In the genomic region with DNA sequence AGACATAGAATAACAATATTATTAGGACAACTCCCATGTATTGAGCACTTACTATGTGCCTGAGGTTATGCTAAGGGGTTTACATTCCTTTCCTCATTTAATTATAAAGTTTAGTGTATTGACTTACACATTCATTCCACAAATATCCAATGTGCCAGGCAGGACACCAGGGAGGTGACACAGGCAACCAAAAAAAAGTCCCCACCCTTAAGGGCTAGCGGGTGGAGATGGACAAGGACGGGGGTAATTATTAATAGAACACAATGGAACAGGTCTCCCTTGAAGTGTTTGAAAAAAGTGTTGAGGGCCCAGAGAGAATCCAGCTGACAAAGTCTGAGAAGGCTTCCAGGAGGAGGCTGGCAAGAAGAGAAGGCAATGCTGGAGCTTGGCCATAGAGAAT, we compare ENCODE assay signal across 17 cellular contexts. TPM values are rescaled to one million over a fixed set of nuclear protein-coding genes. Genes with fewer than 3 reads are reported as not detected.
A peak's percentile ranks its signal among the peaks of the same experiment; 100 is the strongest.
DNase-seq lines count a peak whose midpoint lies in the region; ATAC-seq and TF ChIP-seq lines count a peak whose summit lies in the region.
"Had no signal": no experiment of that assay in that cellular context is flagged by ENCODE, and none has a peak within 500 bp of the region (broad histone marks: within the 10 kb centered on the region; RNA-seq: fewer than 3 reads in every experiment).

No MANE protein-coding gene starts in this region.

- H3K27ac ChIP-seq in breast epithelium, result no peak overlapping the region
- peak overlapping the region; percentile 78 for H3K27ac ChIP-seq in mammary epithelial cell (ENCODE audit: insufficient read depth, low read depth, low read length)
- peak overlapping the region; percentile 75 to 98 (median 89) for H3K27ac ChIP-seq in upper lobe of left lung
- H3K27ac ChIP-seq: ovary had no signal

- no TSS peak for BruUV-seq in MCF 10A (replicated peaks; lab: Mats Ljungman, UMichigan)
- no TSS peak for BruUV-seq in mammary epithelial cell (replicated peaks; lab: Mats Ljungman, UMichigan)

- TF ChIP-seq POLR2A in breast epithelium (IDR thresholded peaks at IDR 0.05) (no peak), upper lobe of left lung (IDR thresholded peaks at IDR 0.05) (no peak)

- H3K4me3 Mint-ChIP-seq in MCF 10A (ENCODE audit: unreplicated experiment), result peak overlapping the region; percentile 52
- peak overlapping the region in 1 of 8 donors; percentile 35 for H3K4me3 Mint-ChIP-seq in naive B cell
- H3K4me3 Mint-ChIP-seq: activated naive CD4-positive, alpha-beta T cell treated with anti-CD3 and anti-CD28 coated beads for 36 hours; stimulated activated naive B cell treated with anti-CD40 and anti-IgM and Interleukin-4, amounts not matched to agents 10 μg/mL and 1 μg/mL and 100 μg/mL, for 72 hours had no signal

- H3K4me1 ChIP-seq in breast epithelium (peaks cover 0 to 7% of the 10 kb centered on the region in 2 donors), mammary epithelial cell (ENCODE audit: insufficient read depth, low read length) (peaks cover 65% of the 10 kb centered on the region), upper lobe of left lung (peaks cover 67 to 84% (median 74%) of the 10 kb centered on the region in 4 donors)

- H3K79me2 ChIP-seq in mammary epithelial cell (ENCODE audit: insufficient read depth, low read length), result peaks cover 83% of the 10 kb centered on the region

- CTCF ChIA-PET in MCF 10A (lab: Yijun Ruan, JAX), result interaction anchor here (0.6 to 0.7 kb wide), 2 partner anchors 29 to 326 kb away, joined by 3 to 7 read pairs; no protein-coding TSS in a partner anchor
- CTCF ChIA-PET in mammary epithelial cell (lab: Charles Lee; ENCODE audit: low non-redundant PET), result no interaction called here

- H3K36me3 Mint-ChIP-seq in MCF 10A (ENCODE audit: insufficient read depth, unreplicated experiment) (peaks cover 33% of the 10 kb centered on the region), naive B cell (peaks cover 5 to 7% of the 10 kb centered on the region in 2 donors)

- H3K4me1 Mint-ChIP-seq in MCF 10A (ENCODE audit: insufficient read depth, unreplicated experiment) (peaks cover 79% of the 10 kb centered on the region), naive B cell (peaks cover 7 to 35% (median 28%) of the 10 kb centered on the region in 3 donors)

- H3K4me2 ChIP-seq in mammary epithelial cell (ENCODE audit: insufficient read depth, low read depth, low read length), result peak overlapping the region; percentile 2

- TF ChIP-seq CTCF in MCF 10A (IDR thresholded peaks at IDR 0.05; ENCODE audit: unreplicated experiment), result no peak
- TF ChIP-seq CTCF in breast epithelium (IDR thresholded peaks at IDR 0.05), result no peak
- no peak for TF ChIP-seq CTCF in mammary epithelial cell (conservative IDR thresholded peaks at IDR 0.05 in 1 of 2, IDR thresholded peaks at IDR 0.05 in 1 of 2; ENCODE audit: extremely low read depth in 1 of 2, insufficient read depth in 1 of 2, low read depth in 1 of 2, low read length in 2 of 2)
- TF ChIP-seq CTCF in upper lobe of left lung (IDR thresholded peaks at IDR 0.05), result no peak

- no peaks in the 10 kb centered on the region for H3K27me3 Mint-ChIP-seq in MCF 10A (ENCODE audit: insufficient read depth, unreplicated experiment)
- no peaks in the 10 kb centered on the region for H3K27me3 Mint-ChIP-seq in naive B cell
- H3K27me3 Mint-ChIP-seq: CD8-positive, alpha-beta memory T cell; stimulated activated naive B cell treated with anti-CD40 and anti-IgM and Interleukin-4, amounts not matched to agents 10 μg/mL and 1 μg/mL and 100 μg/mL, for 72 hours had no signal

- peak in 1 of 4 donors; percentile 22 for TF ChIP-seq EP300 in upper lobe of left lung (IDR thresholded peaks at IDR 0.05)

- no peak overlapping the region for H3K9ac ChIP-seq in mammary epithelial cell (ENCODE audit: insufficient read depth, low read length)

- in situ Hi-C loops in mammary epithelial cell (cut with MboI; ENCODE audit: low sequenced_read_pairs in 2 of 2), result loop anchor here (10.0 to 25.0 kb wide), 4 partner anchors 87 to 337 kb away; a partner anchor contains a TSS

- H3K27me3 ChIP-seq in breast epithelium (no peaks in the 10 kb centered on the region), mammary epithelial cell (ENCODE audit: insufficient read depth, low read length) (no peaks in the 10 kb centered on the region), upper lobe of left lung (no peaks in the 10 kb centered on the region)
- H3K27me3 ChIP-seq: ovary had no signal

- H2AFZ ChIP-seq in mammary epithelial cell (ENCODE audit: low read depth, low read length), result no peak overlapping the region

- H3K9me3 ChIP-seq in breast epithelium (no peaks in the 10 kb centered on the region), mammary epithelial cell (replicated peaks; ENCODE audit: insufficient read depth, low read length) (no peaks in the 10 kb centered on the region), upper lobe of left lung (no peaks in the 10 kb centered on the region)
- H3K9me3 ChIP-seq: ovary had no signal

- POLR2A ChIA-PET in MCF 10A (lab: Yijun Ruan, JAX), result interaction anchor here (2.1 to 5.2 kb wide), 2 partner anchors 20 to 27 kb away, joined by 6 to 48 read pairs; no protein-coding TSS in a partner anchor

- intact Hi-C loops in MCF 10A (cut with micrococcal nuclease), result no loop called here
- intact Hi-C loops in breast epithelium (cut with DNase I; ENCODE audit: low total_unique reads), result loop anchor here (10.0 kb wide), 1 partner anchor 55 kb away; a partner anchor contains a TSS
- intact Hi-C loops in mammary epithelial cell (cut with micrococcal nuclease), result loop anchor here (10.0 kb wide), 1 partner anchor 535 kb away; no protein-coding TSS in a partner anchor

- H3K9me3 Mint-ChIP-seq in MCF 10A (ENCODE audit: unreplicated experiment) (no peaks in the 10 kb centered on the region), naive B cell (peaks cover 0 to 1% (median 0%) of the 10 kb centered on the region in 7 donors)
- H3K9me3 Mint-ChIP-seq: activated naive CD4-positive, alpha-beta T cell treated with anti-CD3 and anti-CD28 coated beads for 36 hours; CD8-positive, alpha-beta memory T cell; stimulated activated naive B cell treated with anti-CD40 and anti-IgM and Interleukin-4, amounts not matched to agents 10 μg/mL and 1 μg/mL and 100 μg/mL, for 72 hours had no signal

- H3K27ac Mint-ChIP-seq in MCF 10A (ENCODE audit: low read depth, unreplicated experiment) (peak overlapping the region; percentile 85), naive B cell (peak overlapping the region in 4 of 6 donors; percentile 35 to 91 (median 54))
- H3K27ac Mint-ChIP-seq: activated naive CD4-positive, alpha-beta T cell treated with anti-CD3 and anti-CD28 coated beads for 36 hours; stimulated activated naive B cell treated with anti-CD40 and anti-IgM and Interleukin-4, amounts not matched to agents 10 μg/mL and 1 μg/mL and 100 μg/mL, for 72 hours had no signal

- no peaks in the 10 kb centered on the region for H3K36me3 ChIP-seq in breast epithelium
- H3K36me3 ChIP-seq in mammary epithelial cell (ENCODE audit: insufficient read depth, low read length), result peaks cover 23% of the 10 kb centered on the region
- H3K36me3 ChIP-seq in upper lobe of left lung, result peaks cover 0 to 21% (median 7%) of the 10 kb centered on the region in 4 donors
- H3K36me3 ChIP-seq: ovary had no signal

- no peak for ATAC-seq in naive B cell (ENCODE audit: low read depth in 2 of 2)
- ATAC-seq in upper lobe of left lung (ENCODE audit: low FRiP score in 2 of 2), result no peak
- ATAC-seq in HG03457 (IDR thresholded peaks at IDR 0.05; ENCODE audit: unreplicated experiment), result no peak
- no peak for ATAC-seq in HG03342 (IDR thresholded peaks at IDR 0.05; ENCODE audit: unreplicated experiment)
- ATAC-seq: esophagus mucosa; stimulated activated naive B cell treated with anti-CD40 and anti-IgM and Interleukin-4, amounts not matched to agents 10 μg/mL and 1 μg/mL and 100 μg/mL, for 72 hours had no signal

- H4K20me1 ChIP-seq in mammary epithelial cell (ENCODE audit: insufficient read depth, low read length), result no peaks in the 10 kb centered on the region

- DNase-seq in MCF 10A (ENCODE audit: unreplicated experiment) (no peak), breast epithelium (ENCODE audit: low spot score in 2 of 2) (no peak), mammary epithelial cell (no peak), naive B cell (no peak), upper lobe of left lung (peak in 1 of 2 donors; percentile 42), NCI-H2171 (lab: John Stamatoyannopoulos, UW) (no peak)
- DNase-seq: activated CD4-positive, alpha-beta T cell treated with anti-CD3 and anti-CD28 coated beads for 1 hour; activated naive CD4-positive, alpha-beta T cell treated with anti-CD3 and anti-CD28 coated beads for 36 hours; CD8-positive, alpha-beta memory T cell; cortex of kidney; glutamatergic neuron; NCI-H187; ovary; stimulated activated naive B cell treated with anti-CD40 and anti-IgM and Interleukin-4, amounts not matched to agents 10 μg/mL and 1 μg/mL and 100 μg/mL, for 72 hours had no signal

- dilution Hi-C loops in mammary epithelial cell (cut with HindIII; ENCODE audit: low sequenced_read_pairs), result loop anchor here (10.0 kb wide), 1 partner anchor 175 kb away; no protein-coding TSS in a partner anchor

- H3K4me3 ChIP-seq in breast epithelium (no peak overlapping the region), mammary epithelial cell (replicated peaks in 1 of 3; ENCODE audit: insufficient read depth in 1 of 3, low read depth in 2 of 3, low read length in 3 of 3) (no peak overlapping the region), upper lobe of left lung (no peak overlapping the region)
- H3K4me3 ChIP-seq: ovary had no signal

- 94% methylated on average over 2 of the region's 2 CpGs for WGBS in mammary epithelial cell (ENCODE audit: low coverage, missing lambda C conversion rate)
- WGBS in upper lobe of left lung, 2 donors, result 51 to 71% methylated on average over 2 of the region's 2 CpGs

RNA-seq across cellular contexts. Expression of a gene that starts 5.7 kb away (rescaled TPM):
- total RNA-seq in MCF 10A (2022) (58.4 and 62.7 TPM in 2 replicates), breast epithelium (10 to 100 TPM; 10.8 to 17.1 (median 13.6) TPM), mammary epithelial cell (10 to 100 TPM; 86.7 to 98.2 TPM), upper lobe of left lung (100 to 1,000 TPM in 4 of 6 donors, 10 to 100 TPM in 2; 62.4 to 217 (median 119) TPM)
- polyA plus RNA-seq in mammary epithelial cell (73.1 TPM), naive B cell (ENCODE audit: low read depth in 6 of 6) (1 to 10 TPM in 5 of 6 donors, not detected in 1; 1.3 to 3.1 (median 1.6) TPM)
- 68.2 TPM for polyA minus RNA-seq in mammary epithelial cell

RNA-seq across cellular contexts. Expression of a gene that starts 57.3 kb away (rescaled TPM):
- total RNA-seq in MCF 10A (2022) (3.4 and 3.9 TPM in 2 replicates), breast epithelium (1 to 10 TPM; 1.4 to 7.2 (median 7.2) TPM), mammary epithelial cell (10 to 100 TPM in 1 of 2 donors, 1 to 10 TPM in 1; 9.7 to 19.7 TPM), upper lobe of left lung (10 to 100 TPM; 10.5 to 22.8 (median 17.9) TPM)
- polyA plus RNA-seq in mammary epithelial cell (17.4 TPM), naive B cell (ENCODE audit: low read depth in 6 of 6) (1 to 10 TPM in 2 of 6 donors, under 1 TPM in 3, not detected in 1; 0.49 to 2.3 (median 0.87) TPM)
- 18.8 TPM for polyA minus RNA-seq in mammary epithelial cell

Comparison
In these comparisons a context has a peak if more than half of its experiments do, and no peak if none do; other contexts are left out.
1. H3K27ac ChIP-seq: peak in mammary epithelial cell (single experiment) and upper lobe of left lung (4 of 4); none in breast epithelium (0 of 2).